Comparison of ENCODE assay signal across 22 cellular contexts in genomic region chr9:93084471-93084881, GRCh38. TPM values are rescaled to one million over a fixed set of nuclear protein-coding genes. Genes with fewer than 3 reads are reported as not detected.
DNase-seq lines count a peak whose midpoint lies in the region; ATAC-seq and TF ChIP-seq lines count a peak whose summit lies in the region.
"Had no signal": no experiment of that assay in that cellular context is flagged by ENCODE, and none has a peak within 500 bp of the region (broad histone marks: within the 10 kb centered on the region; RNA-seq: fewer than 3 reads in every experiment).

No MANE protein-coding gene starts in this region.

- intact Hi-C loops in activated CD4-positive, alpha-beta T cell treated with anti-CD3 and anti-CD28 coated beads for 36 hours (cut with DNase I, micrococcal nuclease): no loop called here
- intact Hi-C loops in CD4-positive, alpha-beta T cell (cut with DNase I, micrococcal nuclease): no loop called here
- intact Hi-C loops in ovary (cut with DNase I): no loop called here

- no peaks in the 10 kb centered on the region for H3K9me3 Mint-ChIP-seq in activated CD4-positive, alpha-beta T cell treated with anti-CD3 and anti-CD28 coated beads for 36 hours (ENCODE audit: low read depth)
- no peaks in the 10 kb centered on the region for H3K9me3 Mint-ChIP-seq in CD4-positive, alpha-beta T cell
- peaks cover 4% of the 10 kb centered on the region for H3K9me3 Mint-ChIP-seq in chondrocyte (ENCODE audit: low read depth)
- H3K9me3 Mint-ChIP-seq: neural crest cell; stimulated activated memory B cell treated with anti-CD40 and anti-IgM and Interleukin-4, amounts not matched to agents 10 μg/mL and 1 μg/mL and 100 μg/mL, for 72 hours had no signal

- no peak for DNase-seq in activated CD4-positive, alpha-beta T cell treated with anti-CD3 and anti-CD28 coated beads for 36 hours
- no peak for DNase-seq in activated CD4-positive, alpha-beta T cell treated with anti-CD3 and anti-CD28 coated beads, Interleukin-2, amount 50 U/mL, for 1 hour
- peak in 1 of 10 experiments; percentile 11 for DNase-seq in CD4-positive, alpha-beta T cell
- DNase-seq in chondrocyte (ENCODE audit: low spot score) (peak; percentile 66), ovary (peak; percentile 6 to 20 (median 13)), NCI-H446 (lab: John Stamatoyannopoulos, UW) (no peak)
- DNase-seq: 8988T; activated naive CD8-positive, alpha-beta T cell treated with anti-CD3 and anti-CD28 coated beads, Interleukin-2, amount 50 U/mL, for 24 hours; Calu3; Karpas-422; kidney glomerular epithelial cell; NCI-H1092 treated with DMSO at 0.1 percent for 48 hours; NCI-H2029 treated with DMSO at 0.1 percent for 48 hours; NCI-H446 treated with DMSO at 0.1 percent for 48 hours; NK-92 treated with Interleukin-12 subunit alpha and Interleukin-12 subunit beta, amount 100 ng/mL, for 24 hours; retina had no signal

- POLR2A ChIA-PET in activated CD4-positive, alpha-beta T cell treated with anti-CD3 and anti-CD28 coated beads for 36 hours (lab: Charles Lee): no interaction called here
- POLR2A ChIA-PET in CD4-positive, alpha-beta T cell (lab: Charles Lee): interaction anchor here (0.9 to 1.9 kb wide), 6 partner anchors 11 to 45 kb away, joined by 3 to 8 read pairs (median 4); partner anchors contain the start of gene CARD19

- no peaks in the 10 kb centered on the region for H3K4me1 ChIP-seq in ovary (ENCODE audit: insufficient read depth)
- H3K4me1 ChIP-seq: gastrocnemius medialis, tibial nerve had no signal

- no peak for ATAC-seq in activated CD4-positive, alpha-beta T cell treated with anti-CD3 and anti-CD28 coated beads for 36 hours
- ATAC-seq in CD4-positive, alpha-beta T cell (ENCODE audit: poor library complexity): no peak
- ATAC-seq in HG03196 (IDR thresholded peaks at IDR 0.05; ENCODE audit: unreplicated experiment) (no peak), HG02840 (IDR thresholded peaks at IDR 0.05; ENCODE audit: low FRiP score, unreplicated experiment) (no peak)
- ATAC-seq: gastrocnemius medialis; stimulated activated memory B cell treated with anti-CD40 and anti-IgM and Interleukin-4, amounts not matched to agents 10 μg/mL and 1 μg/mL and 100 μg/mL, for 72 hours had no signal

- TF ChIP-seq EP300 in ovary (IDR thresholded peaks at IDR 0.05): no peak

- H3K36me3 Mint-ChIP-seq in activated CD4-positive, alpha-beta T cell treated with anti-CD3 and anti-CD28 coated beads for 36 hours (ENCODE audit: low read depth): peaks cover 63% of the 10 kb centered on the region
- peaks cover 89% of the 10 kb centered on the region for H3K36me3 Mint-ChIP-seq in CD4-positive, alpha-beta T cell (ENCODE audit: low read depth)
- no peaks in the 10 kb centered on the region for H3K36me3 Mint-ChIP-seq in chondrocyte (ENCODE audit: low read depth)

- no peaks in the 10 kb centered on the region for H3K27me3 Mint-ChIP-seq in activated CD4-positive, alpha-beta T cell treated with anti-CD3 and anti-CD28 coated beads for 36 hours
- no peaks in the 10 kb centered on the region for H3K27me3 Mint-ChIP-seq in CD4-positive, alpha-beta T cell
- H3K27me3 Mint-ChIP-seq in chondrocyte (ENCODE audit: low read depth): no peaks in the 10 kb centered on the region
- H3K27me3 Mint-ChIP-seq: activated naive CD8-positive, alpha-beta T cell treated with anti-CD3 and anti-CD28 coated beads, Interleukin-2, amount 50 U/mL, for 24 hours; stimulated activated memory B cell treated with anti-CD40 and anti-IgM and Interleukin-4, amounts not matched to agents 10 μg/mL and 1 μg/mL and 100 μg/mL, for 72 hours had no signal

- peak overlapping the region; percentile 66 for H3K27ac ChIP-seq in CD4-positive, alpha-beta T cell (ENCODE audit: low read depth, low read length)
- H3K27ac ChIP-seq in ovary: no peak overlapping the region
- H3K27ac ChIP-seq: gastrocnemius medialis, tibial nerve had no signal

- no peak for TF ChIP-seq CTCF in CD4-positive, alpha-beta T cell (IDR thresholded peaks at IDR 0.05)
- no peak for TF ChIP-seq CTCF in chondrocyte (IDR thresholded peaks at IDR 0.05)
- no peak for TF ChIP-seq CTCF in ovary (IDR thresholded peaks at IDR 0.05)

- CTCF ChIA-PET in activated CD4-positive, alpha-beta T cell treated with anti-CD3 and anti-CD28 coated beads for 36 hours (lab: Charles Lee): interaction anchor here (1.3 kb wide), 1 partner anchor 13 kb away, joined by 5 read pairs; the partner anchor contains the start of gene CARD19
- CTCF ChIA-PET in CD4-positive, alpha-beta T cell (lab: Charles Lee): no interaction called here

- H3K27ac Mint-ChIP-seq in activated CD4-positive, alpha-beta T cell treated with anti-CD3 and anti-CD28 coated beads for 36 hours: peak overlapping the region; percentile 91
- no peak overlapping the region for H3K27ac Mint-ChIP-seq in CD4-positive, alpha-beta T cell
- no peak overlapping the region for H3K27ac Mint-ChIP-seq in chondrocyte (ENCODE audit: unreplicated experiment)

- H3K9me3 ChIP-seq in CD4-positive, alpha-beta T cell (ENCODE audit: control insufficient read depth, low read length): no peaks in the 10 kb centered on the region
- no peaks in the 10 kb centered on the region for H3K9me3 ChIP-seq in ovary
- H3K9me3 ChIP-seq: gastrocnemius medialis had no signal

- 92 to 97% (median 94%) methylated on average over 6 of the region's 6 CpGs for WGBS in ovary, 3 donors

- no peak overlapping the region for H3K4me3 ChIP-seq in ovary
- H3K4me3 ChIP-seq: gastrocnemius medialis, tibial nerve had no signal

- no peaks in the 10 kb centered on the region for H3K36me3 ChIP-seq in ovary
- H3K36me3 ChIP-seq: gastrocnemius medialis had no signal

- no peak overlapping the region for H3K4me3 Mint-ChIP-seq in activated CD4-positive, alpha-beta T cell treated with anti-CD3 and anti-CD28 coated beads for 36 hours
- H3K4me3 Mint-ChIP-seq in CD4-positive, alpha-beta T cell: no peak overlapping the region
- H3K4me3 Mint-ChIP-seq in chondrocyte (ENCODE audit: unreplicated experiment): no peak overlapping the region
- H3K4me3 Mint-ChIP-seq: neural crest cell; stimulated activated memory B cell treated with anti-CD40 and anti-IgM and Interleukin-4, amounts not matched to agents 10 μg/mL and 1 μg/mL and 100 μg/mL, for 72 hours had no signal

- no peak for TF ChIP-seq POLR2A in ovary (IDR thresholded peaks at IDR 0.05)

- no peaks in the 10 kb centered on the region for H3K27me3 ChIP-seq in CD4-positive, alpha-beta T cell (ENCODE audit: control insufficient read depth, insufficient read depth, low read length)
- H3K27me3 ChIP-seq in ovary: no peaks in the 10 kb centered on the region
- H3K27me3 ChIP-seq: gastrocnemius medialis, tibial nerve had no signal

- peaks cover 41% of the 10 kb centered on the region for H3K4me1 Mint-ChIP-seq in activated CD4-positive, alpha-beta T cell treated with anti-CD3 and anti-CD28 coated beads for 36 hours
- peaks cover 28% of the 10 kb centered on the region for H3K4me1 Mint-ChIP-seq in CD4-positive, alpha-beta T cell (ENCODE audit: low read depth)
- no peaks in the 10 kb centered on the region for H3K4me1 Mint-ChIP-seq in chondrocyte (ENCODE audit: low read depth)
- H3K4me1 Mint-ChIP-seq: stimulated activated memory B cell treated with anti-CD40 and anti-IgM and Interleukin-4, amounts not matched to agents 10 μg/mL and 1 μg/mL and 100 μg/mL, for 72 hours had no signal

RNA-seq across cellular contexts. Expression of gene CARD19, which starts 11.5 kb away (rescaled TPM):
- 10 to 100 TPM; 39.6 to 44.4 TPM for total RNA-seq in activated CD4-positive, alpha-beta T cell treated with anti-CD3 and anti-CD28 coated beads for 36 hours
- total RNA-seq in CD4-positive, alpha-beta T cell: 10 to 100 TPM; 38.8 to 39.2 TPM
- 28.3 to 41.7 TPM (median 40.5 TPM) in 3 replicates for total RNA-seq in chondrocyte
- total RNA-seq in ovary: 10 to 100 TPM; 34.0 to 50.0 (median 44.7) TPM
- 10 to 100 TPM in 1 of 2 donors, 1 to 10 TPM in 1; 5.0 to 67.6 TPM for polyA plus RNA-seq in ovary

RNA-seq across cellular contexts. Expression of gene SUSD3, which starts 26.0 kb away (rescaled TPM):
- 10 to 100 TPM; 51.4 to 57.9 TPM for total RNA-seq in activated CD4-positive, alpha-beta T cell treated with anti-CD3 and anti-CD28 coated beads for 36 hours
- total RNA-seq in CD4-positive, alpha-beta T cell: 10 to 100 TPM; 33.9 to 35.6 TPM
- not detected in 3 replicates for total RNA-seq in chondrocyte
- total RNA-seq in ovary: 10 to 100 TPM; 30.5 to 66.1 (median 42.4) TPM
- 10 to 100 TPM in 1 of 2 donors, 1 to 10 TPM in 1; 9.6 to 42.5 TPM for polyA plus RNA-seq in ovary
- total RNA-seq: neural crest cell had no signal

RNA-seq across cellular contexts. Expression of gene NINJ1, which starts 49.6 kb away (rescaled TPM):
- 100 to 1,000 TPM in 1 of 2 experiments, 10 to 100 TPM in 1; 77.4 to 108 TPM for total RNA-seq in activated CD4-positive, alpha-beta T cell treated with anti-CD3 and anti-CD28 coated beads for 36 hours
- total RNA-seq in CD4-positive, alpha-beta T cell: 10 to 100 TPM; 87.8 to 87.9 TPM
- total RNA-seq in chondrocyte: 31.5 to 35.4 TPM (median 33.6 TPM) in 3 replicates
- total RNA-seq in ovary: 10 to 100 TPM; 35.2 to 75.2 (median 40.6) TPM
- polyA plus RNA-seq in ovary: 10 to 100 TPM in 1 of 2 donors, 1 to 10 TPM in 1; 7.5 to 46.1 TPM

Comparison
In these comparisons a context has a peak if more than half of its experiments do, and no peak if none do; other contexts are left out.
1. DNase-seq: peak in chondrocyte (single experiment) and ovary (5 of 5); none in activated CD4-positive, alpha-beta T cell treated with anti-CD3 and anti-CD28 coated beads for 36 hours (single experiment), activated CD4-positive, alpha-beta T cell treated with anti-CD3 and anti-CD28 coated beads, Interleukin-2, amount 50 U/mL, for 1 hour (single experiment) and NCI-H446 (0 of 2).
2. RNA of gene SUSD3, which starts 26.0 kb away (total RNA-seq): 51.4 to 57.9 TPM in activated CD4-positive, alpha-beta T cell treated with anti-CD3 and anti-CD28 coated beads for 36 hours, 30.5 to 66.1 TPM in ovary and 33.9 to 35.6 TPM in CD4-positive, alpha-beta T cell; not detected in chondrocyte; every median in the first group is over 10 times any median in the second.